ENCODE assay signal across 1 cellular context in the genomic region with DNA sequence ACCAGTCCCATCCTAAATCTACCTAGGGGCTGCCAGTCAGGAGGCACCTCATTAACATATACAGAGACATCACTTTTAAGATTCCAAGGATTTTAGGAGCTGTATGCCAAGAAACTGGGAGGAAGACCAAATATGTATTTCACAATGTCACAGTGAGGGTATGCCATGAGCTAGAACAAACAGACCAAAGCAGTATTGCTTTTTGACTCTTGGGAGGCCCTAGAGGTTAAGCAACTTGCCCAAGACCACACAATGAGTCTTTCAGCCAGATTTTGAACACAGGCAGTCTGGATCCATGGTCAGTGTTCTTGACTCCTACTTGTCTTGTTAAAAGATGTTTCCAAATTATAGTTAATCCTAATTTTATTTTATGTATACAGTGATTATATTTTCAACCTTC. TPM values are rescaled to one million over a fixed set of nuclear protein-coding genes. Genes with fewer than 3 reads are reported as not detected.
"Had no signal": no experiment of that assay in that cellular context is flagged by ENCODE, and none has a peak within 500 bp of the region (broad histone marks: within the 10 kb centered on the region; RNA-seq: fewer than 3 reads in every experiment).

No MANE protein-coding gene starts in this region.

RNA-seq across cellular contexts. Expression of a gene that starts 12.3 kb away (rescaled TPM):
- total RNA-seq: renal cortical epithelial cell had no signal
